ENCODE assay signal across 9 cellular contexts in the genomic region with DNA sequence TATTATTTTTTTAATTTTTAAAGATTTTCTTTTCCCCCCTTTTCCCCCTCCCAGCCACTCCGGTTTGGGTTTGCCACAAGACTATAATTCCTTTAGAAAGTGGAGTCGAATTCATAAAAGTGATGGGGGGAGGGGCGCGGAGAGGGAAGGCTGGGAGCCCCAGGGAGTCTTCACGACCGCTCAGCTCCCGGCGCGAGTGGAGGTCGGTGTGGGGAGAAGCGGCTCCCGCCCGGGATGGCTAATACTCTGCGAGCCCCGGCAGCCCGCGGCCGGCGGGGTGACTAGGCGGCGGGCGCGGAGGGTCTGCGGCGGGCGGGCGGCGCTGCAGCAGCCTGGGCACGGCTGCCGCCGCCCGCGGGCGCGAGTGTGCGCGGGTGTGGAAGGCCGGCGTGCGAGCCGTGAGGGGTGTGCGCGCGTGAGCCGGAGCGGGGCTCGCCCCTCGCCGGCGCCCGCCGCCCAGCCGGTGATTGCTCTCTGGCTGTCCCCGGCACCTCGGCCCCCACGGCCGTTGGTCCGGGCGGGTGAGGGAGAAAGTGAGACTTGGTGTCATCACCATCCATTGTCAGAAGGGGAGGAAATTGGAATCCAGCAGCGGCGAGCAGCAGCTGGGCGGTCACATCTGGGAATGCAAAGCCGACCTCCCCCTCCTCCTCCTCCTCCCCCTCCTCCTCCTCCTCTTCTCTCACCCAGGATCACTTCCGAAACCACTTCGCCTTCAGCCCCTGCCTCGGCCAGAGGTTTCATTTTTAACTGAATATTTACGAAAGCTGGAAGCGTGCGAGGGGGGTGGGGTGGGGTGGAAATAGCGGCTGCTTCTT. TPM values are rescaled to one million over a fixed set of nuclear protein-coding genes. Genes with fewer than 3 reads are reported as not detected.
DNase-seq lines count a peak whose midpoint lies in the region; ATAC-seq, FAIRE-seq and TF ChIP-seq lines count a peak whose summit lies in the region.
"Had no signal": no experiment of that assay in that cellular context is flagged by ENCODE, and none has a peak within 500 bp of the region (broad histone marks: within the 10 kb centered on the region; RNA-seq: fewer than 3 reads in every experiment).

Gene PARP8 (plus strand): TSS at position 377 of the 818 bp plus-strand sequence. CDS start 459 bp downstream, outside the sequence.

- intact Hi-C loops in kidney (cut with DNase I) = no loop called here

- TF ChIP-seq CTCF in WERI-Rb-1 (IDR thresholded peaks at IDR 0.05; ENCODE audit: low read depth, low read length) (no peak), cardiac fibroblast (IDR thresholded peaks at IDR 0.05; ENCODE audit: low read depth, low read length) (no peak), kidney (IDR thresholded peaks at IDR 0.05; ENCODE audit: borderline replicate concordance, extremely low read depth, insufficient read depth) (no peak)

- H3K79me2 ChIP-seq in Karpas-422 (ENCODE audit: low read length) = peaks cover 24% of the 10 kb centered on the region; the same call in 1 of the 2 replicates

- peak within 1 kb of the TSS; percentile 86 for H2AFZ ChIP-seq in Karpas-422 (ENCODE audit: low read length)

- H3K36me3 ChIP-seq in Karpas-422 (ENCODE audit: insufficient read depth, low read length) (no peaks in the 10 kb centered on the region), WERI-Rb-1 (no peaks in the 10 kb centered on the region), kidney (ENCODE audit: control insufficient read depth in 1 of 2, insufficient read depth in 2 of 2, low read length in 2 of 2) (no peaks in the 10 kb centered on the region)

- H3K9ac ChIP-seq in Karpas-422 (ENCODE audit: low read length) (peak within 1 kb of the TSS; percentile 82), kidney (ENCODE audit: low read length in 2 of 2) (peak within 1 kb of the TSS; percentile 49 to 83)

- H3K4me1 ChIP-seq in Karpas-422 (ENCODE audit: low read length) (peaks cover 18% of the 10 kb centered on the region), kidney (ENCODE audit: control insufficient read depth in 1 of 2, insufficient read depth in 1 of 2, low read depth in 1 of 2, low read length in 2 of 2) (no peaks in the 10 kb centered on the region)

- ATAC-seq in GM21367 (IDR thresholded peaks at IDR 0.05; ENCODE audit: unreplicated experiment) = peak; percentile 53

- H4K20me1 ChIP-seq in Karpas-422 (ENCODE audit: insufficient read depth, low read depth, low read length) = no peaks in the 10 kb centered on the region

- H3K9me2 ChIP-seq in Karpas-422 (replicated peaks; ENCODE audit: insufficient read depth, low read length) = no peaks in the 10 kb centered on the region

- no peak for FAIRE-seq in kidney (lab: Jason Lieb, UNC)
- FAIRE-seq: TTC549 had no signal

- peak within 1 kb of the TSS; percentile 85 for H3K4me3 ChIP-seq in Karpas-422 (ENCODE audit: low read length)
- peak within 1 kb of the TSS; percentile 70 for H3K4me3 ChIP-seq in WERI-Rb-1 (ENCODE audit: low read depth, low read length)
- H3K4me3 ChIP-seq in cardiac fibroblast (replicated peaks in 1 of 2; ENCODE audit: low read depth in 2 of 2, low read length in 2 of 2) = peak within 1 kb of the TSS; percentile 88 to 92
- H3K4me3 ChIP-seq in kidney (ENCODE audit: low read length in 2 of 2) = peak within 1 kb of the TSS; percentile 68 to 83

- H3K9me3 ChIP-seq in Karpas-422 (ENCODE audit: low read length) = no peaks in the 10 kb centered on the region
- H3K9me3 ChIP-seq in WERI-Rb-1 (ENCODE audit: severe bottlenecking) = no peaks in the 10 kb centered on the region
- H3K9me3 ChIP-seq in kidney (ENCODE audit: control insufficient read depth in 1 of 2, low read length in 2 of 2) = no peaks in the 10 kb centered on the region

- H3K4me2 ChIP-seq in Karpas-422 (ENCODE audit: low read depth, low read length, poor library complexity, severe bottlenecking) = peak within 1 kb of the TSS; percentile 90

- H3K27me3 ChIP-seq in Karpas-422 (ENCODE audit: low read length) = no peaks in the 10 kb centered on the region
- peaks cover 9% of the 10 kb centered on the region for H3K27me3 ChIP-seq in WERI-Rb-1 (ENCODE audit: insufficient read depth, low read depth, severe bottlenecking)

- DNase-seq in COLO668 (lab: John Stamatoyannopoulos, UW; ENCODE audit: unreplicated experiment) (peak; percentile 59), Karpas-422 (peak; percentile 62), WERI-Rb-1 (peak; percentile 17), cardiac fibroblast (ENCODE audit: low read depth in 2 of 2) (peak; percentile 39 to 61), kidney (peak; percentile 89), NCI-H2196 treated with DMSO at 0.1 percent for 48 hours (lab: John Stamatoyannopoulos, UW; ENCODE audit: unreplicated experiment) (no peak)
- peak in 2 of 3 donors; percentile 7 to 30 for DNase-seq in stimulated activated CD4-positive, alpha-beta T cell treated with anti-CD3 and anti-CD28 coated beads, Interleukin-12 subunit alpha, Interleukin-12 subunit beta, amount 100 ng/mL, for 48 hours (ENCODE audit: low read depth in 2 of 3, low spot score in 1 of 3)

- H3K27ac ChIP-seq in Karpas-422 (ENCODE audit: low read length) (peak within 1 kb of the TSS; percentile 45), WERI-Rb-1 (peak within 1 kb of the TSS; percentile 51; the same call in 1 of the 2 replicates), kidney (ENCODE audit: low read depth in 2 of 2, low read length in 2 of 2) (peak within 1 kb of the TSS; percentile 69 to 72)

RNA-seq across cellular contexts. Expression of gene PARP8, which starts in this region (rescaled TPM):
- 22.0 and 31.5 TPM in 2 replicates for total RNA-seq in Karpas-422 (2014; rRNA removed; shearing (Covaris generic); ENCODE audit: low replicate concordance)
- 42.5 TPM for total RNA-seq in kidney
- 3.4 TPM for polyA plus RNA-seq in kidney (ENCODE audit: insufficient read depth, low read depth, low replicate concordance)
